13 cellular contexts compared by ENCODE assay signal in the genomic region with DNA sequence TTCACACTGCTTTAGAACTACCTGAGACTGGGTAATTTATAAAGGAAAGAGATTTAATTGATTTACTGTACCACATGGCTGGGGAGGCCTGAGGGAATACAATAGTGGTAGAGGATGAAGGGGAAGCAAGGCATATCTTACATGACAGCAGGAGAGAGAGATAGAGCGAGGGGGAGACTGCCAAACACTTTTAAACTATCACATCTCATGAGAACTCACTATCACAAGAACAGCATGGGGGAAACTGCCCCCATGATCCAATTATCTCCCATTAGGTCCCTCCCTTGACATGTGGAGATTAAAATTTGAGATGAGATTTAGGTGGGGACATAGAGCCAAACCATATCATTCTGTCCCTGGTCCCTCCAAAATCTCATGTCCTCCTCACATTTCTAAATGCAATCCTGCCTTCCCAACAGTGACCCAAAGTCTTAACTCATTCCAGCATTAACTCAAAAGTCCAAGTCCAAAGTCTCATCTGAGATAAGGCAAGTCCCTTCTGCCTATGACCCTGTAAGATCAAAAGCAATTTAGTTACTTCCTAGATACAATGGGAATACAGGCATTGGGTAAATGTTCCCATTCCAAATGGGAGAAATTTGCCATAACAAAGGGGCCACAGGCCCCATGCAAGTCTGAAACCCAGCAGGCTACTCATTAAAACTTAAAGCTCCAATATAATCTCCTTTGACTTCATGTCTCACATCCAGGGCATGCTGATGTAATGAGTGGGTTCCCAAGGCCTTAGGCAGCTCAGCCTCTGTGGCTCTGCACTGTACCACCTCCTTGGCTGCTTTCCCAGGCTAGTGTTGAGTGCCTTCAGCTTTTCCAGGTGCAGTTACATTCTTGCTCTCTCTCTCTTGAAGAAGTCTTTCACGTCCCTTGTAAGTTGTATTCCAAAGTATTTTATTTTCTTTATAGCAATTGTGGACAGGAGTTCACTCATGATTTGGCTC.
DNase-seq lines count a peak whose midpoint lies in the region; ATAC-seq and TF ChIP-seq lines count a peak whose summit lies in the region.
"Had no signal": no experiment of that assay in that cellular context is flagged by ENCODE, and none has a peak within 500 bp of the region (broad histone marks: within the 10 kb centered on the region; RNA-seq: fewer than 3 reads in every experiment).

No MANE protein-coding gene starts in this region.

- DNase-seq in heart left ventricle, result peak in 4 of 5 donors; percentile 34 to 60 (median 43)
- no peak for DNase-seq in left cardiac atrium
- DNase-seq in SHP77 treated with DMSO at 0.1 percent for 48 hours (lab: John Stamatoyannopoulos, UW), result peak; percentile 21
- DNase-seq in foreskin fibroblast, result peak; percentile 51 to 73
- DNase-seq in pons (ENCODE audit: low spot score), result no peak
- no peak for DNase-seq in CD14-positive monocyte (ENCODE audit: low spot score)
- no peak for DNase-seq in GM10266 (ENCODE audit: extremely low spot score)
- DNase-seq in activated naive CD4-positive, alpha-beta T cell (lab: John Stamatoyannopoulos, UW), result no peak
- DNase-seq: activated CD8-positive, alpha-beta T cell treated with anti-CD3 and anti-CD28 coated beads, Interleukin-2, amount 10 ng/mL, durations not matched to agents 7 days and 5 days; T-helper 2 cell; trophoblast cell had no signal

- TF ChIP-seq CTCF in heart left ventricle (IDR thresholded peaks at IDR 0.05), result no peak
- no peak for TF ChIP-seq CTCF in foreskin fibroblast (IDR thresholded peaks at IDR 0.05; ENCODE audit: low read depth, low read length)
- TF ChIP-seq CTCF in CD14-positive monocyte (IDR thresholded peaks at IDR 0.05), result no peak
- TF ChIP-seq CTCF in GM10266 (IDR thresholded peaks at IDR 0.05; ENCODE audit: control insufficient read depth, insufficient read depth, low read depth, missing control alignments), result no peak

- 64 to 75% (median 68%) methylated on average over 2 of the region's 2 CpGs for WGBS in heart left ventricle, 4 donors

- no peak overlapping the region for H3K4me3 Mint-ChIP-seq in CD14-positive monocyte
- H3K4me3 Mint-ChIP-seq: activated CD8-positive, alpha-beta T cell treated with anti-CD3 and anti-CD28 coated beads, Interleukin-2, amount 10 ng/mL, durations not matched to agents 7 days and 5 days had no signal

- peaks cover 4% of the 10 kb centered on the region for H3K4me1 Mint-ChIP-seq in CD14-positive monocyte

- H3K4me3 ChIP-seq in heart left ventricle (no peak overlapping the region), foreskin fibroblast (ENCODE audit: low read depth in 1 of 2, low read length in 2 of 2) (no peak overlapping the region)

- peak in 3 of 4 donors; percentile 61 to 81 (median 76) for ATAC-seq in heart left ventricle
- no peak for ATAC-seq in left cardiac atrium
- ATAC-seq: activated CD8-positive, alpha-beta T cell treated with anti-CD3 and anti-CD28 coated beads, Interleukin-2, amount 10 ng/mL, durations not matched to agents 7 days and 5 days; activated naive CD4-positive, alpha-beta T cell treated with anti-CD3 and anti-CD28 coated beads, Interleukin-2, amount 50 U/mL, for 72 hours had no signal

- peaks cover 1 to 15% (median 7%) of the 10 kb centered on the region in 7 donors for H3K9me3 Mint-ChIP-seq in CD14-positive monocyte

- no peak for TF ChIP-seq POLR2A in heart left ventricle (IDR thresholded peaks at IDR 0.05)

- H3K36me3 Mint-ChIP-seq in CD14-positive monocyte, result no peaks in the 10 kb centered on the region

- H3K27me3 Mint-ChIP-seq in CD14-positive monocyte (ENCODE audit: low read depth in 3 of 3), result peaks cover 0 to 2% (median 1%) of the 10 kb centered on the region in 3 donors

- peaks cover 0 to 16% (median 0%) of the 10 kb centered on the region in 12 donors for H3K9me3 ChIP-seq in heart left ventricle

- H3K4me1 ChIP-seq in heart left ventricle, result peaks cover 0 to 8% (median 0%) of the 10 kb centered on the region in 12 donors

- H3K36me3 ChIP-seq in heart left ventricle, result no peaks in the 10 kb centered on the region

- H3K27ac Mint-ChIP-seq in CD14-positive monocyte, result no peak overlapping the region
- H3K27ac Mint-ChIP-seq: activated CD8-positive, alpha-beta T cell treated with anti-CD3 and anti-CD28 coated beads, Interleukin-2, amount 10 ng/mL, durations not matched to agents 7 days and 5 days; activated naive CD4-positive, alpha-beta T cell treated with anti-CD3 and anti-CD28 coated beads, Interleukin-2, amount 50 U/mL, for 72 hours had no signal

- H3K27me3 ChIP-seq in heart left ventricle, result no peaks in the 10 kb centered on the region

- no peak overlapping the region for H3K27ac ChIP-seq in heart left ventricle
- H3K27ac ChIP-seq: C4-2B had no signal

- intact Hi-C loops in heart left ventricle (cut with DNase I), result loop anchor here in 1 of 10 donors (5.0 kb wide), 1 partner anchor 68 kb away; no protein-coding TSS in a partner anchor
- intact Hi-C loops in left cardiac atrium (cut with DNase I), result no loop called here
- intact Hi-C loops in CD14-positive monocyte (cut with micrococcal nuclease), result no loop called here

Comparison
In these comparisons a context has a peak if more than half of its experiments do, and no peak if none do; other contexts are left out.
1. ATAC-seq: peak in heart left ventricle (3 of 4); none in left cardiac atrium (0 of 2).
2. DNase-seq: peak in heart left ventricle (4 of 5), SHP77 treated with DMSO at 0.1 percent for 48 hours (single experiment) and foreskin fibroblast (2 of 2); none in left cardiac atrium (single experiment), pons (single experiment), CD14-positive monocyte (single experiment), GM10266 (single experiment) and activated naive CD4-positive, alpha-beta T cell (0 of 4).